Comparison of ENCODE assay signal across 23 cellular contexts in the genomic region with DNA sequence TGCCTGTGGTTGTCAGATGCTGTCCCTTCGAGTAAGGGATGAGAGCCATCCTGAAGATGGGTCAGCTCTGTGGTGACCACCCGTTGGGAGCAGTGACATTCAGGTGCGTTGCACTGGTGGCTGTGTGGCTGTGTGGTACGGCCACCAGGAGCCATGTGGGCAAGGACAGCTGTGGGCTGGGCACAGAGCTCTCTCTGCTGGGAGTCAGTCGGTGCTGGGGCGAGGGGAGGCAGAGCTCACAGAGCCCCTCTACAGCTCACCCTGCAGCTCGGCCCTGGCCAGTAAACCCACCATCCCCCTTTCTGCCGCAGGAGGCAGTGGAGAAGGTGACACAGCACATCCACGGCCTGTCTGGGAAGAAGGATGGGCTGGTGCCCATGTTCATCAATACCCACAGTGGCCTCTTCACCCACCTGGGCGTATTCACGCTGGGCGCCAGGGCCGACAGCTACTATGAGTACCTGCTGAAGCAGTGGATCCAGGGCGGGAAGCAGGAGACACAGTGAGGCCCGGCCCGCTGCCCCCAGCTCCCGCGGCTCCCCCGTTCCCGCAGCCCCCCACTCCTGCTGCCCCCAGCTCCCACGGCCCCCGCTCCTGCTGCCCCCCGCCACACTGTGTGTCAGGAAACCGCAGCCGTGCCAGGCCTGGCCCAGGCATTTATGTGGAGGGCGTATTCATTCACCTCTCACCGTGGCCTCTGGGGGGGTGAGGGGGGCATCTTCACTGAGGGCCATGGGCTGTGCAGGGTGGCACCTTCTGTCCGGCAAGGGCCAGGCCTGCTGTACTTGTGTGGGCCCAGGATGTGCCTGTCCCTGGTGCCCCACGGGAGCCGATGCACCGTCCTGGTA. TPM values are rescaled to one million over a fixed set of nuclear protein-coding genes. Genes with fewer than 3 reads are reported as not detected.
"Had no signal": no experiment of that assay in that cellular context is flagged by ENCODE, and none has a peak within 500 bp of the region (broad histone marks: within the 10 kb centered on the region; RNA-seq: fewer than 3 reads in every experiment).

No MANE protein-coding gene starts in this region.

- H3K27ac Mint-ChIP-seq: IgD-negative memory B cell had no signal

- H3K27ac ChIP-seq: HL-60, KMS-11, SJSA1, SK-N-MC had no signal

- H3K4me1 ChIP-seq: SJSA1 had no signal

- H3K36me3 Mint-ChIP-seq: IgD-negative memory B cell had no signal

- DNase-seq: Kasumi-1, MM.1S, NCI-H1092 treated with DMSO at 0.1 percent for 48 hours, NCI-H1417, NCI-H1436 treated with DMSO at 0.1 percent for 48 hours, NCI-H1694, NCI-H187 treated with DMSO at 0.1 percent for 48 hours, NCI-H2029 treated with DMSO at 0.1 percent for 48 hours, NCI-H2227 treated with DMSO at 0.1 percent for 48 hours, NCI-H524, NCI-H526 treated with DMSO at 0.1 percent for 48 hours, NCI-H748 treated with DMSO at 0.1 percent for 48 hours, RPMI8226, SIG-M5 had no signal

- H3K9ac ChIP-seq: KMS-11 had no signal

- H3K27me3 ChIP-seq: SJSA1 had no signal

- ATAC-seq: K562 had no signal

- H3K4me2 ChIP-seq: KMS-11 had no signal

- H3K9me3 ChIP-seq: SJSA1 had no signal

- H3K9me3 Mint-ChIP-seq: IgD-negative memory B cell had no signal

- H3K4me3 ChIP-seq: K562, SJSA1, SK-N-MC had no signal

- H3K4me1 Mint-ChIP-seq: IgD-negative memory B cell had no signal

RNA-seq across cellular contexts. Expression of gene GRIN1, which starts 32.9 kb away (rescaled TPM):
- total RNA-seq: M059J, NCI-H460, Right ventricle myocardium superior, SJSA1 had no signal
- polyA plus RNA-seq: IgD-negative memory B cell had no signal
